12 cellular contexts compared by ENCODE assay signal in genomic region chr11:128525411-128526243, GRCh38.
DNase-seq lines count a peak whose midpoint lies in the region; ATAC-seq and TF ChIP-seq lines count a peak whose summit lies in the region.
"Had no signal": no experiment of that assay in that cellular context is flagged by ENCODE, and none has a peak within 500 bp of the region (broad histone marks: within the 10 kb centered on the region; RNA-seq: fewer than 3 reads in every experiment).

No MANE protein-coding gene starts in this region.

- WGBS in mammary epithelial cell (ENCODE audit: low coverage, missing lambda C conversion rate) = 0% methylated on average over 1 of the region's 1 CpG

- H3K36me3 Mint-ChIP-seq in CD4-positive, alpha-beta T cell (ENCODE audit: low read depth) = peaks cover 27% of the 10 kb centered on the region

- peak; percentile 60 for ATAC-seq in CD4-positive, alpha-beta T cell (ENCODE audit: poor library complexity)

- intact Hi-C loops in CD4-positive, alpha-beta T cell (cut with DNase I, micrococcal nuclease) = loop anchor here in 1 of 2 experiments (1.0 to 10.0 kb wide), 4 partner anchors 19 to 201 kb away; no protein-coding TSS in a partner anchor
- intact Hi-C loops in mammary epithelial cell (cut with micrococcal nuclease) = no loop called here

- in situ Hi-C loops in mammary epithelial cell (cut with MboI; ENCODE audit: low sequenced_read_pairs in 2 of 2) = no loop called here

- no peaks in the 10 kb centered on the region for H3K27me3 Mint-ChIP-seq in CD4-positive, alpha-beta T cell

- no peaks in the 10 kb centered on the region for H3K9me3 Mint-ChIP-seq in CD4-positive, alpha-beta T cell
- H3K9me3 Mint-ChIP-seq: H9 had no signal

- CTCF ChIA-PET in CD4-positive, alpha-beta T cell (lab: Charles Lee) = interaction anchor here (0.8 to 2.3 kb wide), 14 partner anchors 19 to 331 kb away, joined by 3 to 11 read pairs (median 5); no protein-coding TSS in a partner anchor
- CTCF ChIA-PET in mammary epithelial cell (lab: Charles Lee; ENCODE audit: low non-redundant PET) = interaction anchor here (0.6 kb wide), 1 partner anchor 277 kb away, joined by 18 read pairs; no protein-coding TSS in a partner anchor

- H3K9ac ChIP-seq in mammary epithelial cell (ENCODE audit: insufficient read depth, low read length) = peak overlapping the region; percentile 51

- H3K27me3 ChIP-seq in CD4-positive, alpha-beta T cell (ENCODE audit: control insufficient read depth, insufficient read depth, low read length) = no peaks in the 10 kb centered on the region
- no peaks in the 10 kb centered on the region for H3K27me3 ChIP-seq in mammary epithelial cell (ENCODE audit: insufficient read depth, low read length)

- dilution Hi-C loops in mammary epithelial cell (cut with HindIII; ENCODE audit: low sequenced_read_pairs) = no loop called here

- no peak for DNase-seq in CD4-positive, alpha-beta T cell
- DNase-seq in LHCN-M2 (ENCODE audit: low read depth) = peak; percentile 82
- DNase-seq in mammary epithelial cell = peak; percentile 78
- peak; percentile 61 for DNase-seq in middle frontal gyrus (ENCODE audit: extremely low spot score, low spot score)
- no peak for DNase-seq in KG1 (lab: John Stamatoyannopoulos, UW)
- DNase-seq in stimulated activated CD4-positive, alpha-beta T cell treated with anti-CD3 and anti-CD28 coated beads, Interleukin-2, amount 100 ng/mL, for 24 hours = no peak
- DNase-seq in epidermal melanocyte (ENCODE audit: insufficient read length, low spot score) = no peak
- DNase-seq in AG08396 (ENCODE audit: low spot score) = no peak
- DNase-seq: activated CD4-positive, alpha-beta T cell treated with anti-CD3 and anti-CD28 coated beads for 4 hours; GDM1; H9; NCI-H2029 had no signal

- peaks cover 14% of the 10 kb centered on the region for H3K79me2 ChIP-seq in mammary epithelial cell (ENCODE audit: insufficient read depth, low read length)

- H4K20me1 ChIP-seq in mammary epithelial cell (ENCODE audit: insufficient read depth, low read length) = no peaks in the 10 kb centered on the region

- peak overlapping the region; percentile 84 for H3K27ac ChIP-seq in CD4-positive, alpha-beta T cell (ENCODE audit: low read depth, low read length)
- H3K27ac ChIP-seq in mammary epithelial cell (ENCODE audit: insufficient read depth, low read depth, low read length) = peak overlapping the region; percentile 80

- H3K4me3 ChIP-seq in mammary epithelial cell (replicated peaks in 1 of 3; ENCODE audit: insufficient read depth in 1 of 3, low read depth in 2 of 3, low read length in 3 of 3) = no peak overlapping the region

- H3K27ac Mint-ChIP-seq in CD4-positive, alpha-beta T cell = peak overlapping the region; percentile 99
- H3K27ac Mint-ChIP-seq: H9 had no signal

- no peaks in the 10 kb centered on the region for H3K36me3 ChIP-seq in mammary epithelial cell (ENCODE audit: insufficient read depth, low read length)

- peak overlapping the region; percentile 60 for H3K4me2 ChIP-seq in mammary epithelial cell (ENCODE audit: insufficient read depth, low read depth, low read length)

- H3K4me1 Mint-ChIP-seq in CD4-positive, alpha-beta T cell (ENCODE audit: low read depth) = peaks cover 72% of the 10 kb centered on the region

- POLR2A ChIA-PET in CD4-positive, alpha-beta T cell (lab: Charles Lee) = interaction anchor here (0.6 to 24.0 kb wide), 38 partner anchors 10 to 368 kb away, joined by 3 to 530 read pairs (median 6); no protein-coding TSS in a partner anchor

- H2AFZ ChIP-seq in mammary epithelial cell (ENCODE audit: low read depth, low read length) = no peak overlapping the region

- no TSS peak for BruUV-seq in mammary epithelial cell (replicated peaks; lab: Mats Ljungman, UMichigan)

- no peak for TF ChIP-seq CTCF in CD4-positive, alpha-beta T cell (IDR thresholded peaks at IDR 0.05)
- TF ChIP-seq CTCF in mammary epithelial cell (conservative IDR thresholded peaks at IDR 0.05 in 1 of 2, IDR thresholded peaks at IDR 0.05 in 1 of 2; ENCODE audit: extremely low read depth in 1 of 2, insufficient read depth in 1 of 2, low read depth in 1 of 2, low read length in 2 of 2) = no peak

- H3K4me3 Mint-ChIP-seq in CD4-positive, alpha-beta T cell = peak overlapping the region; percentile 9
- H3K4me3 Mint-ChIP-seq: H9 had no signal

- no peaks in the 10 kb centered on the region for H3K9me3 ChIP-seq in CD4-positive, alpha-beta T cell (ENCODE audit: control insufficient read depth, low read length)
- no peaks in the 10 kb centered on the region for H3K9me3 ChIP-seq in mammary epithelial cell (replicated peaks; ENCODE audit: insufficient read depth, low read length)

- H3K4me1 ChIP-seq in mammary epithelial cell (ENCODE audit: insufficient read depth, low read length) = peaks cover 42% of the 10 kb centered on the region

Comparison
In these comparisons a context has a peak if more than half of its experiments do, and no peak if none do; other contexts are left out.
1. DNase-seq: peak in LHCN-M2 (single experiment), mammary epithelial cell (single experiment) and middle frontal gyrus (single experiment); none in CD4-positive, alpha-beta T cell (0 of 10), KG1 (single experiment), stimulated activated CD4-positive, alpha-beta T cell treated with anti-CD3 and anti-CD28 coated beads, Interleukin-2, amount 100 ng/mL, for 24 hours (0 of 2), epidermal melanocyte (single experiment) and AG08396 (single experiment).